12 cellular contexts compared by ENCODE assay signal in the genomic region with DNA sequence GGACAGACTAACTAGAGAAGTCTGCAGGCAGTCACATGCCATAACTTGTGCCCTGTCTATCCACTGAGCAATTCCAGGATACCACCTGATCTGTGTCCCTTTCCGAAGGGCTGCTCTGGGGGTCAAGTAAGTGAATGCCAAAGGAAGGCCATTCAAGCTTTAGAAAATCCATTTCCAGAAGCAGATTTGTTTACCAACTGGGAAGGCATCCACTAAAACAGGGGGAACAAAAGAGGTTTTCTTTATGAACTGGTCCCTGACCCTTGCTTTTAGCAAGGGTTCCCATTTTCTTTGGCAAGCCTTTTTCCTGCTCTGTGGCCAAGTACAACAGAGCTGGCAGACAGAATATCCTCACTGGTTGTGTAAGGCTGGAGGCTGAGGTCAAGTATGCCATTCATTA. TPM values are rescaled to one million over a fixed set of nuclear protein-coding genes. Genes with fewer than 3 reads are reported as not detected.
"Had no signal": no experiment of that assay in that cellular context is flagged by ENCODE, and none has a peak within 500 bp of the region (broad histone marks: within the 10 kb centered on the region; RNA-seq: fewer than 3 reads in every experiment).

No MANE protein-coding gene starts in this region.

- H3K4me1 ChIP-seq: breast epithelium, upper lobe of right lung had no signal

- H3K27ac ChIP-seq: dorsolateral prefrontal cortex, upper lobe of right lung, VCaP had no signal

- DNase-seq: activated CD4-positive, alpha-beta memory T cell treated with anti-CD3 and anti-CD28 coated beads for 36 hours; activated gamma-delta T cell; activated T-cell treated with anti-CD3 and anti-CD28 coated beads, Interleukin-2, amount 50 U/mL, for 48 hours; left colon; naive B cell; stimulated activated CD4-positive, alpha-beta T cell treated with anti-CD3 and anti-CD28 coated beads, Interleukin-12 subunit alpha, Interleukin-12 subunit beta, amount 100 ng/mL, for 4 hours; stimulated activated naive CD4-positive, alpha-beta T cell; upper lobe of right lung had no signal

- H3K9me3 ChIP-seq: breast epithelium, upper lobe of right lung had no signal

- ATAC-seq: upper lobe of right lung had no signal

- H3K4me3 ChIP-seq: breast epithelium, dorsolateral prefrontal cortex, upper lobe of right lung had no signal

- H3K27me3 ChIP-seq: breast epithelium, upper lobe of right lung had no signal

- H3K36me3 ChIP-seq: breast epithelium, upper lobe of right lung had no signal

RNA-seq across cellular contexts. Expression of gene ITPRID1, which starts 36.5 kb away (rescaled TPM):
- total RNA-seq: activated CD4-positive, alpha-beta memory T cell treated with anti-CD3 and anti-CD28 coated beads for 36 hours; upper lobe of right lung had no signal
- polyA plus RNA-seq: esophagus had no signal
